Comparison of ENCODE assay signal across 30 cellular contexts in the genomic region with DNA sequence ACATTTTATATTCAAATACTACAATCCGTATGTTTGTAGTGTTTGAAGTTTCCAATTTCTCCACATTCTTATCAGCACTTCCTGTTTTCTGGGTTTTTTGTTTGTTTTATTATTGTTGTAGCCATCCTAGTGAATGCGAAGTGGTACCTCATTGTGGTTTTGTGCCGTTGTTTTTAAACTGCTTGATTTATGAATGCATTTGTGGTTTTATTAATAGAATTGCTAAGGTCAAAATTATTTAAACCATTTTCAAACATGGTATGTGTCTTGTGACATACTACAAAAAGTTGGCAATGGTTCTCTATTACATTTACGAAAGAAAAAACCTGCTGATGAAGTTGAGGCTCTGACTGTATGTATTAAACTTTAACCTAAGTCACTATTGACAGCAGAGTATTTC.
DNase-seq lines count a peak whose midpoint lies in the region; ATAC-seq, FAIRE-seq and TF ChIP-seq lines count a peak whose summit lies in the region.
"Had no signal": no experiment of that assay in that cellular context is flagged by ENCODE, and none has a peak within 500 bp of the region (broad histone marks: within the 10 kb centered on the region; RNA-seq: fewer than 3 reads in every experiment).

No MANE protein-coding gene starts in this region.

- H3K79me2 ChIP-seq in mammary epithelial cell (ENCODE audit: insufficient read depth, low read length) (no peaks in the 10 kb centered on the region), fibroblast of lung (ENCODE audit: control insufficient read depth, insufficient read depth, low read length) (no peaks in the 10 kb centered on the region)

- no peak overlapping the region for H2AFZ ChIP-seq in mammary epithelial cell (ENCODE audit: low read depth, low read length)
- no peak overlapping the region for H2AFZ ChIP-seq in fibroblast of lung (ENCODE audit: low read length)

- H3K27ac Mint-ChIP-seq in stimulated activated naive B cell treated with anti-CD40 and anti-IgM and Interleukin-4, amounts not matched to agents 10 μg/mL and 1 μg/mL and 100 μg/mL, for 72 hours: no peak overlapping the region
- H3K27ac Mint-ChIP-seq: CD14-positive monocyte; CD8-positive, alpha-beta memory T cell had no signal

- dilution Hi-C loops in mammary epithelial cell (cut with HindIII; ENCODE audit: low sequenced_read_pairs): no loop called here

- TF ChIP-seq CTCF in mammary epithelial cell (conservative IDR thresholded peaks at IDR 0.05 in 1 of 2, IDR thresholded peaks at IDR 0.05 in 1 of 2; ENCODE audit: extremely low read depth in 1 of 2, insufficient read depth in 1 of 2, low read depth in 1 of 2, low read length in 2 of 2): no peak
- TF ChIP-seq CTCF in breast epithelium (IDR thresholded peaks at IDR 0.05): no peak
- TF ChIP-seq CTCF in bronchial epithelial cell (IDR thresholded peaks at IDR 0.05; ENCODE audit: insufficient read depth, low read length, severe bottlenecking): no peak
- TF ChIP-seq CTCF in fibroblast of lung (conservative IDR thresholded peaks at IDR 0.05 in 1 of 2, IDR thresholded peaks at IDR 0.05 in 1 of 2; ENCODE audit: low read depth in 1 of 2, low read length in 2 of 2): no peak
- no peak for TF ChIP-seq CTCF in ovary (IDR thresholded peaks at IDR 0.05)

- CTCF ChIA-PET in mammary epithelial cell (lab: Charles Lee; ENCODE audit: low non-redundant PET): no interaction called here

- no peaks in the 10 kb centered on the region for H3K9me3 Mint-ChIP-seq in stimulated activated naive B cell treated with anti-CD40 and anti-IgM and Interleukin-4, amounts not matched to agents 10 μg/mL and 1 μg/mL and 100 μg/mL, for 72 hours

- H3K27me3 ChIP-seq in mammary epithelial cell (ENCODE audit: insufficient read depth, low read length) (no peaks in the 10 kb centered on the region), breast epithelium (peaks cover 0 to 6% of the 10 kb centered on the region in 2 donors), bronchial epithelial cell (ENCODE audit: control insufficient read depth, insufficient read depth, low read length) (no peaks in the 10 kb centered on the region), fibroblast of lung (ENCODE audit: control insufficient read depth, insufficient read depth, low read length) (no peaks in the 10 kb centered on the region), ovary (no peaks in the 10 kb centered on the region)
- H3K27me3 ChIP-seq: BE2C had no signal

- H4K20me1 ChIP-seq in mammary epithelial cell (ENCODE audit: insufficient read depth, low read length): no peaks in the 10 kb centered on the region
- no peaks in the 10 kb centered on the region for H4K20me1 ChIP-seq in fibroblast of lung (ENCODE audit: control insufficient read depth, extremely low read depth, insufficient read depth, low read length)

- H3K27me3 Mint-ChIP-seq in stimulated activated naive B cell treated with anti-CD40 and anti-IgM and Interleukin-4, amounts not matched to agents 10 μg/mL and 1 μg/mL and 100 μg/mL, for 72 hours: no peaks in the 10 kb centered on the region
- H3K27me3 Mint-ChIP-seq: CD8-positive, alpha-beta memory T cell had no signal

- H3K4me1 ChIP-seq in mammary epithelial cell (ENCODE audit: insufficient read depth, low read length): peaks cover 12% of the 10 kb centered on the region
- H3K4me1 ChIP-seq in breast epithelium: no peaks in the 10 kb centered on the region
- no peaks in the 10 kb centered on the region for H3K4me1 ChIP-seq in fibroblast of lung (ENCODE audit: control insufficient read depth, extremely low read depth, insufficient read depth, low read length)
- H3K4me1 ChIP-seq in ovary (ENCODE audit: insufficient read depth): no peaks in the 10 kb centered on the region
- H3K4me1 ChIP-seq: BE2C had no signal

- DNase-seq in mammary epithelial cell: peak; percentile 23
- no peak for DNase-seq in breast epithelium (ENCODE audit: low spot score in 2 of 2)
- DNase-seq in bronchial epithelial cell (ENCODE audit: low read depth): peak; percentile 3
- peak; percentile 36 to 76 for DNase-seq in fibroblast of lung (ENCODE audit: low read depth in 2 of 2)
- no peak for DNase-seq in stimulated activated naive B cell treated with anti-CD40 and anti-IgM and Interleukin-4, amounts not matched to agents 10 μg/mL and 1 μg/mL and 100 μg/mL, for 72 hours
- no peak for DNase-seq in GDM1 (lab: John Stamatoyannopoulos, UW)
- no peak for DNase-seq in ovary
- DNase-seq: BE2C; CD8-positive, alpha-beta memory T cell; DMS 273 treated with DMSO at 0.1 percent for 48 hours; DMS79; EL; GF-D8; KG1; MM.1S; NCI-H1417 treated with DMSO at 0.1 percent for 48 hours; NCI-H1694 treated with DMSO at 0.1 percent for 48 hours; NCI-H2081; NCI-H2227 treated with DMSO at 0.1 percent for 48 hours; NCI-H510A; NCI-H69; SHP77 had no signal

- 57% methylated on average over 4 of the region's 4 CpGs for WGBS in mammary epithelial cell (ENCODE audit: low coverage, missing lambda C conversion rate)
- WGBS in ovary, 3 donors: 73 to 78% (median 76%) methylated on average over 4 of the region's 4 CpGs

- H3K4me3 Mint-ChIP-seq in stimulated activated naive B cell treated with anti-CD40 and anti-IgM and Interleukin-4, amounts not matched to agents 10 μg/mL and 1 μg/mL and 100 μg/mL, for 72 hours: no peak overlapping the region
- H3K4me3 Mint-ChIP-seq: CD14-positive monocyte; CD8-positive, alpha-beta memory T cell had no signal

- no peak for TF ChIP-seq EP300 in ovary (IDR thresholded peaks at IDR 0.05)

- no peaks in the 10 kb centered on the region for H3K4me1 Mint-ChIP-seq in stimulated activated naive B cell treated with anti-CD40 and anti-IgM and Interleukin-4, amounts not matched to agents 10 μg/mL and 1 μg/mL and 100 μg/mL, for 72 hours
- H3K4me1 Mint-ChIP-seq: CD14-positive monocyte; CD8-positive, alpha-beta memory T cell had no signal

- H3K4me3 ChIP-seq in mammary epithelial cell (replicated peaks in 1 of 3; ENCODE audit: insufficient read depth in 1 of 3, low read depth in 2 of 3, low read length in 3 of 3): no peak overlapping the region
- no peak overlapping the region for H3K4me3 ChIP-seq in breast epithelium
- no peak overlapping the region for H3K4me3 ChIP-seq in bronchial epithelial cell (ENCODE audit: low read depth, low read length)
- H3K4me3 ChIP-seq in fibroblast of lung (replicated peaks in 1 of 4; ENCODE audit: control extremely low read depth in 1 of 4, insufficient read depth in 1 of 4, low read depth in 3 of 4, low read length in 4 of 4): no peak overlapping the region
- H3K4me3 ChIP-seq in ovary: no peak overlapping the region

- no peaks in the 10 kb centered on the region for H3K36me3 Mint-ChIP-seq in stimulated activated naive B cell treated with anti-CD40 and anti-IgM and Interleukin-4, amounts not matched to agents 10 μg/mL and 1 μg/mL and 100 μg/mL, for 72 hours
- H3K36me3 Mint-ChIP-seq: CD14-positive monocyte; CD8-positive, alpha-beta memory T cell had no signal

- H3K27ac ChIP-seq in mammary epithelial cell (ENCODE audit: insufficient read depth, low read depth, low read length): no peak overlapping the region
- H3K27ac ChIP-seq in breast epithelium: no peak overlapping the region
- H3K27ac ChIP-seq in fibroblast of lung (ENCODE audit: insufficient read depth, low read length): no peak overlapping the region
- H3K27ac ChIP-seq in ovary: no peak overlapping the region
- H3K27ac ChIP-seq: 22Rv1, RWPE1 had no signal

- BruUV-seq in mammary epithelial cell (replicated peaks; lab: Mats Ljungman, UMichigan): no TSS peak

- TF ChIP-seq POLR2A in breast epithelium (IDR thresholded peaks at IDR 0.05) (no peak), ovary (IDR thresholded peaks at IDR 0.05) (no peak)

- no peak for FAIRE-seq in bronchial epithelial cell (lab: Jason Lieb, UNC)
- FAIRE-seq: GM12892, H1 had no signal

- H3K4me2 ChIP-seq in mammary epithelial cell (ENCODE audit: insufficient read depth, low read depth, low read length) (no peak overlapping the region), fibroblast of lung (ENCODE audit: extremely low read depth, insufficient read depth, low read length) (no peak overlapping the region)

- H3K36me3 ChIP-seq in mammary epithelial cell (ENCODE audit: insufficient read depth, low read length) (no peaks in the 10 kb centered on the region), breast epithelium (no peaks in the 10 kb centered on the region), bronchial epithelial cell (ENCODE audit: control insufficient read depth, insufficient read depth, low read length) (no peaks in the 10 kb centered on the region), fibroblast of lung (ENCODE audit: control insufficient read depth, insufficient read depth, low read length) (no peaks in the 10 kb centered on the region), ovary (no peaks in the 10 kb centered on the region)
- H3K36me3 ChIP-seq: BE2C had no signal

- intact Hi-C loops in mammary epithelial cell (cut with micrococcal nuclease): no loop called here
- intact Hi-C loops in breast epithelium (cut with DNase I; ENCODE audit: low total_unique reads): no loop called here
- intact Hi-C loops in ovary (cut with DNase I): no loop called here

- in situ Hi-C loops in mammary epithelial cell (cut with MboI; ENCODE audit: low sequenced_read_pairs in 2 of 2): no loop called here

- H3K9me3 ChIP-seq in mammary epithelial cell (replicated peaks; ENCODE audit: insufficient read depth, low read length): no peaks in the 10 kb centered on the region
- peaks cover 0 to 4% of the 10 kb centered on the region in 2 donors for H3K9me3 ChIP-seq in breast epithelium
- no peaks in the 10 kb centered on the region for H3K9me3 ChIP-seq in fibroblast of lung (ENCODE audit: control insufficient read depth, insufficient read depth, low read depth, low read length)
- H3K9me3 ChIP-seq in ovary: no peaks in the 10 kb centered on the region
- H3K9me3 ChIP-seq: BE2C had no signal

- H3K9ac ChIP-seq in mammary epithelial cell (ENCODE audit: insufficient read depth, low read length): no peak overlapping the region
- H3K9ac ChIP-seq in fibroblast of lung (ENCODE audit: insufficient read depth, low read length): no peak overlapping the region

- ATAC-seq in HG03565 (IDR thresholded peaks at IDR 0.05; ENCODE audit: unreplicated experiment): no peak
- ATAC-seq in stimulated activated naive B cell treated with anti-CD40 and anti-IgM and Interleukin-4, amounts not matched to agents 10 μg/mL and 1 μg/mL and 100 μg/mL, for 72 hours (replicated peaks): no peak
- ATAC-seq: HCT116, Panc1 had no signal

Comparison
In these comparisons a context has a peak if more than half of its experiments do, and no peak if none do; other contexts are left out.
1. DNase-seq: peak in mammary epithelial cell (single experiment), bronchial epithelial cell (single experiment) and fibroblast of lung (2 of 2); none in breast epithelium (0 of 2), stimulated activated naive B cell treated with anti-CD40 and anti-IgM and Interleukin-4, amounts not matched to agents 10 μg/mL and 1 μg/mL and 100 μg/mL, for 72 hours (single experiment), GDM1 (single experiment) and ovary (0 of 5).